8 cellular contexts compared by ENCODE assay signal in genomic region chr5:160369990-160370712, GRCh38. TPM values are rescaled to one million over a fixed set of nuclear protein-coding genes. Genes with fewer than 3 reads are reported as not detected.
DNase-seq lines count a peak whose midpoint lies in the region; ATAC-seq and TF ChIP-seq lines count a peak whose summit lies in the region.

Gene C1QTNF2, minus strand, starts transcription at chr5:160370626. Its CDS starts 15,615 bp downstream, at chr5:160355011.

- peak; percentile 62 to 63 for ATAC-seq in activated T-cell treated with anti-CD3 and anti-CD28 coated beads, Interleukin-2, amount 50 U/mL, for 72 hours (replicated peaks in 1 of 2)
- peak in 2 of 3 donors; percentile 38 to 46 for ATAC-seq in natural killer cell

- peaks cover 80% of the 10 kb centered on the region for H3K27me3 Mint-ChIP-seq in activated T-cell treated with anti-CD3 and anti-CD28 coated beads, Interleukin-2, amount 50 U/mL, for 72 hours (ENCODE audit: low read depth)
- H3K27me3 Mint-ChIP-seq in natural killer cell (ENCODE audit: low read depth in 2 of 2): peaks cover 56 to 79% of the 10 kb centered on the region in 2 donors

- peaks cover 3% of the 10 kb centered on the region in 2 donors for H3K36me3 Mint-ChIP-seq in activated T-cell treated with anti-CD3 and anti-CD28 coated beads, Interleukin-2, amount 50 U/mL, for 72 hours (ENCODE audit: insufficient read depth in 2 of 2)
- H3K36me3 Mint-ChIP-seq in natural killer cell: no peaks in the 10 kb centered on the region

- peak; percentile 10 for DNase-seq in HS-5 (ENCODE audit: low read depth)
- DNase-seq in activated T-cell treated with anti-CD3 and anti-CD28 coated beads, Interleukin-2, amount 50 U/mL, for 72 hours: peak; percentile 19 to 22
- DNase-seq in fibroblast of the aortic adventitia (ENCODE audit: low read depth): peak; percentile 72
- no peak for DNase-seq in natural killer cell
- no peak for DNase-seq in NCI-H2081 (lab: John Stamatoyannopoulos, UW)
- no peak for DNase-seq in activated CD8-positive, alpha-beta memory T cell treated with anti-CD3 and anti-CD28 coated beads, Interleukin-2, amount 50 U/mL, for 48 hours
- no peak for DNase-seq in mesenteric fat pad (ENCODE audit: low spot score)

- H3K4me1 Mint-ChIP-seq in activated T-cell treated with anti-CD3 and anti-CD28 coated beads, Interleukin-2, amount 50 U/mL, for 72 hours (ENCODE audit: low read depth): peaks cover 12% of the 10 kb centered on the region
- H3K4me1 Mint-ChIP-seq in natural killer cell: peaks cover 8 to 9% of the 10 kb centered on the region in 2 donors

- no peaks in the 10 kb centered on the region for H3K36me3 ChIP-seq in ES-I3 (ENCODE audit: insufficient read depth, low read length)

- peaks cover 4% of the 10 kb centered on the region; the same call in 1 of the 2 replicates for H3K4me1 ChIP-seq in ES-I3 (ENCODE audit: insufficient read depth, low read length)

- intact Hi-C loops in natural killer cell (cut with micrococcal nuclease): no loop called here

- H3K9ac ChIP-seq in ES-I3 (ENCODE audit: low read depth, low read length): peak within 1 kb of the TSS; percentile 63

- H3K27ac Mint-ChIP-seq in activated T-cell treated with anti-CD3 and anti-CD28 coated beads, Interleukin-2, amount 50 U/mL, for 72 hours: no peak within 1 kb of the TSS
- no peak within 1 kb of the TSS for H3K27ac Mint-ChIP-seq in natural killer cell

- H3K4me3 Mint-ChIP-seq in activated T-cell treated with anti-CD3 and anti-CD28 coated beads, Interleukin-2, amount 50 U/mL, for 72 hours: peak within 1 kb of the TSS; percentile 47 to 61
- H3K4me3 Mint-ChIP-seq in natural killer cell: peak within 1 kb of the TSS; percentile 47

- no peaks in the 10 kb centered on the region for H3K9me3 Mint-ChIP-seq in activated T-cell treated with anti-CD3 and anti-CD28 coated beads, Interleukin-2, amount 50 U/mL, for 72 hours
- H3K9me3 Mint-ChIP-seq in natural killer cell: no peaks in the 10 kb centered on the region

- H3K4me3 ChIP-seq in fibroblast of the aortic adventitia (ENCODE audit: low read depth, low read length): peak within 1 kb of the TSS; percentile 68

- TF ChIP-seq CTCF in fibroblast of the aortic adventitia (IDR thresholded peaks at IDR 0.05; ENCODE audit: insufficient read depth, low read length): no peak
- no peak for TF ChIP-seq CTCF in natural killer cell (IDR thresholded peaks at IDR 0.05)

- H3K9me3 ChIP-seq in ES-I3 (ENCODE audit: control insufficient read depth, insufficient read depth, low read length): 0 out of 2 replicates have a peak, but pooled peaks cover 3% of the 10 kb centered on the region

RNA-seq across cellular contexts. Expression of gene C1QTNF2, which starts in this region (rescaled TPM):
- not detected for total RNA-seq in activated T-cell treated with anti-CD3 and anti-CD28 coated beads, Interleukin-2, amount 50 U/mL, for 72 hours
- total RNA-seq in fibroblast of the aortic adventitia (ENCODE audit: low replicate concordance) (0.57 and 2.0 TPM in 2 replicates), natural killer cell (not detected), mesenteric fat pad (0.64 TPM)

Comparison
In these comparisons a context has a peak if more than half of its experiments do, and no peak if none do; other contexts are left out.
1. Peak in DNase-seq and ATAC-seq in activated T-cell treated with anti-CD3 and anti-CD28 coated beads, Interleukin-2, amount 50 U/mL, for 72 hours; RNA of the gene not detected or under 1 TPM.
2. Peak in ATAC-seq in natural killer cell; RNA of the gene not detected or under 1 TPM.
3. DNase-seq: peak in HS-5 (single experiment) and fibroblast of the aortic adventitia (single experiment); none in natural killer cell (single experiment), NCI-H2081 (0 of 2), activated CD8-positive, alpha-beta memory T cell treated with anti-CD3 and anti-CD28 coated beads, Interleukin-2, amount 50 U/mL, for 48 hours (single experiment) and mesenteric fat pad (single experiment).